ENCODE assay signal across 2 cellular contexts in genomic region chr17:16255481-16255901, GRCh38.
TF ChIP-seq lines count a peak whose summit lies in the region.

No MANE protein-coding gene starts in this region.

TF ChIP-seq in K562, 482 proteins besides CTCF, POLR2A, EP300 and RAD21:
- no peak for TF ChIP-seq POLR2AphosphoS2 (IDR thresholded peaks at IDR 0.05; ENCODE audit: low read length)
- TF ChIP-seq HDAC6 (IDR thresholded peaks at IDR 0.05; ENCODE audit: low read depth, low read length) = no peak
- TF ChIP-seq RBFOX2 (IDR thresholded peaks at IDR 0.05; ENCODE audit: low read depth, low read length) = no peak
- TF ChIP-seq NFRKB (IDR thresholded peaks at IDR 0.05; ENCODE audit: low read depth) = no peak
- TF ChIP-seq POLR2AphosphoS5 (IDR thresholded peaks at IDR 0.05; ENCODE audit: control insufficient read depth, insufficient read depth, low read depth, low read length) = no peak
- TF ChIP-seq ETV6 (IDR thresholded peaks at IDR 0.05; ENCODE audit: borderline replicate concordance in 1 of 2, low read depth in 2 of 2, low read length in 1 of 2) = no peak
- no peak for TF ChIP-seq ETV6 (CRISPR knock-in tag; IDR thresholded peaks at IDR 0.05; ENCODE audit: borderline replicate concordance)
- no peak for TF ChIP-seq ZKSCAN1 (IDR thresholded peaks at IDR 0.05; ENCODE audit: low read depth, low read length)
- TF ChIP-seq ZBTB8A (IDR thresholded peaks at IDR 0.05; ENCODE audit: partially characterized antibody) = no peak
- no peak for TF ChIP-seq SIN3A (IDR thresholded peaks at IDR 0.05; ENCODE audit: borderline replicate concordance in 2 of 2, control insufficient read depth in 1 of 2, low read depth in 2 of 2, low read length in 2 of 2)
- no peak for TF ChIP-seq CHD1 (IDR thresholded peaks at IDR 0.05; ENCODE audit: low read length)
- no peak for TF ChIP-seq ZNF584 (CRISPR knock-in tag; IDR thresholded peaks at IDR 0.05; ENCODE audit: low read depth)
- no peak for TF ChIP-seq MCM3 (IDR thresholded peaks at IDR 0.05)
- TF ChIP-seq E2F8 (IDR thresholded peaks at IDR 0.05; ENCODE audit: low read depth, partially characterized antibody) = no peak
- TF ChIP-seq TCFL5 (CRISPR knock-in tag; conservative IDR thresholded peaks at IDR 0.05) = no peak
- TF ChIP-seq PURB (CRISPR knock-in tag; IDR thresholded peaks at IDR 0.05; ENCODE audit: low read depth) = no peak
- TF ChIP-seq MEF2A (IDR thresholded peaks at IDR 0.05; ENCODE audit: control insufficient read depth, low read depth, low read length) = no peak
- no peak for TF ChIP-seq ZNF197 (CRISPR knock-in tag; IDR thresholded peaks at IDR 0.05; ENCODE audit: low read depth)
- TF ChIP-seq CBX1 (IDR thresholded peaks at IDR 0.05; ENCODE audit: low read depth) = no peak

TF ChIP-seq in SK-N-SH, 30 proteins besides CTCF, POLR2A, EP300 and RAD21:
- no peak for TF ChIP-seq PBX3 (IDR thresholded peaks at IDR 0.05)
- TF ChIP-seq ELF1 (IDR thresholded peaks at IDR 0.05) = no peak
- TF ChIP-seq YY1 (IDR thresholded peaks at IDR 0.05; ENCODE audit: low read depth) = no peak
- no peak for TF ChIP-seq GATA2 (CRISPR knock-in tag; IDR thresholded peaks at IDR 0.05)
- TF ChIP-seq MAX (IDR thresholded peaks at IDR 0.05; ENCODE audit: low read depth) = no peak
- TF ChIP-seq RFX5 (IDR thresholded peaks at IDR 0.05; ENCODE audit: low read length) = no peak
- no peak for TF ChIP-seq RXRA (IDR thresholded peaks at IDR 0.05; ENCODE audit: borderline replicate concordance, low read depth)
- TF ChIP-seq IRF3 (IDR thresholded peaks at IDR 0.05; ENCODE audit: low read depth, low read length) = no peak
- no peak for TF ChIP-seq CHD2 (IDR thresholded peaks at IDR 0.05; ENCODE audit: low read length, partially characterized antibody)
- TF ChIP-seq NFIC (IDR thresholded peaks at IDR 0.05; ENCODE audit: borderline replicate concordance) = no peak
- TF ChIP-seq FOXJ3 (CRISPR knock-in tag; IDR thresholded peaks at IDR 0.05) = no peak
- no peak for TF ChIP-seq TEAD4 (IDR thresholded peaks at IDR 0.05; ENCODE audit: borderline replicate concordance, insufficient read depth)
- TF ChIP-seq MXI1 (IDR thresholded peaks at IDR 0.05; ENCODE audit: low read depth, low read length) = no peak
- TF ChIP-seq FOSL2 (IDR thresholded peaks at IDR 0.05; ENCODE audit: borderline replicate concordance, low read depth) = no peak
- TF ChIP-seq SIN3A (IDR thresholded peaks at IDR 0.05; ENCODE audit: borderline replicate concordance, low read depth, low read length) = no peak
- no peak for TF ChIP-seq POLR2AphosphoS5 (IDR thresholded peaks at IDR 0.05; ENCODE audit: low read depth, low read length)
- no peak for TF ChIP-seq GABPA (IDR thresholded peaks at IDR 0.05; ENCODE audit: low read depth)
- no peak for TF ChIP-seq USF2 (IDR thresholded peaks at IDR 0.05; ENCODE audit: borderline replicate concordance, low read depth, low read length)
